20 cellular contexts compared by ENCODE assay signal in genomic region chr10:88129013-88129412, GRCh38.
DNase-seq lines count a peak whose midpoint lies in the region; ATAC-seq, FAIRE-seq and TF ChIP-seq lines count a peak whose summit lies in the region.
"Had no signal": no experiment of that assay in that cellular context is flagged by ENCODE, and none has a peak within 500 bp of the region (broad histone marks: within the 10 kb centered on the region; RNA-seq: fewer than 3 reads in every experiment).

No MANE protein-coding gene starts in this region.

- TF ChIP-seq CTCF in psoas muscle (IDR thresholded peaks at IDR 0.05), result no peak
- TF ChIP-seq CTCF in nephron progenitor cell (IDR thresholded peaks at IDR 0.05), result no peak

- no peaks in the 10 kb centered on the region for H3K4me1 Mint-ChIP-seq in nephron progenitor cell
- peaks cover 0 to 2% (median under 1%) of the 10 kb centered on the region in 4 donors for H3K4me1 Mint-ChIP-seq in naive thymus-derived CD8-positive, alpha-beta T cell
- H3K4me1 Mint-ChIP-seq: H9 had no signal

- H3K9me3 ChIP-seq in psoas muscle, result no peaks in the 10 kb centered on the region
- H3K9me3 ChIP-seq: SK-N-SH had no signal

- no peak for TF ChIP-seq RAD21 in Ishikawa (IDR thresholded peaks at IDR 0.05; ENCODE audit: low read depth)

- H3K36me3 ChIP-seq in psoas muscle (ENCODE audit: insufficient read depth in 1 of 2, low read depth in 1 of 2), result no peaks in the 10 kb centered on the region

- intact Hi-C loops in psoas muscle (cut with DNase I), result no loop called here

- TF ChIP-seq POLR2A in H54 (IDR thresholded peaks at IDR 0.05; ENCODE audit: low read depth, low read length), result no peak

- peak; percentile 6 for FAIRE-seq in H54 (lab: Jason Lieb, UNC)

- TF ChIP-seq EP300 in Ishikawa (IDR thresholded peaks at IDR 0.05; ENCODE audit: borderline replicate concordance), result no peak

- H3K27ac ChIP-seq in psoas muscle, result peak overlapping the region; percentile 26

- H3K4me1 ChIP-seq in psoas muscle, result peaks cover 23% of the 10 kb centered on the region

- peak in 2 of 4 donors; percentile 57 to 62 for ATAC-seq in psoas muscle
- no peak for ATAC-seq in naive thymus-derived CD8-positive, alpha-beta T cell

- WGBS in psoas muscle, 3 donors, result 43 to 82% (median 69%) methylated on average over 2 of the region's 2 CpGs

- H3K36me3 Mint-ChIP-seq in nephron progenitor cell (ENCODE audit: low read depth), result no peaks in the 10 kb centered on the region
- H3K36me3 Mint-ChIP-seq in naive thymus-derived CD8-positive, alpha-beta T cell, result no peaks in the 10 kb centered on the region

- no peak overlapping the region for H3K27ac Mint-ChIP-seq in nephron progenitor cell
- H3K27ac Mint-ChIP-seq in naive thymus-derived CD8-positive, alpha-beta T cell, result peak overlapping the region in 1 of 10 donors; percentile 15
- H3K27ac Mint-ChIP-seq: CD4-positive, alpha-beta T cell; H9 had no signal

- POLR2A ChIA-PET in naive thymus-derived CD8-positive, alpha-beta T cell (lab: Charles Lee), result no interaction called here

- no peak overlapping the region for H3K4me3 Mint-ChIP-seq in nephron progenitor cell
- no peak overlapping the region for H3K4me3 Mint-ChIP-seq in naive thymus-derived CD8-positive, alpha-beta T cell
- H3K4me3 Mint-ChIP-seq: CD4-positive, alpha-beta T cell; H9 had no signal

- no peak overlapping the region for H3K4me3 ChIP-seq in psoas muscle

- in situ Hi-C loops in SK-MEL-5 (cut with HindIII; ENCODE audit: low pct_unique_long_range_greater_than_20kb, low sequenced_read_pairs), result no loop called here

- no peaks in the 10 kb centered on the region for H3K27me3 Mint-ChIP-seq in nephron progenitor cell (ENCODE audit: low read depth, poor library complexity)
- no peaks in the 10 kb centered on the region for H3K27me3 Mint-ChIP-seq in naive thymus-derived CD8-positive, alpha-beta T cell
- H3K27me3 Mint-ChIP-seq: CD4-positive, alpha-beta T cell had no signal

- no peaks in the 10 kb centered on the region for H3K27me3 ChIP-seq in psoas muscle (ENCODE audit: insufficient read depth in 3 of 3, low read length in 2 of 3)

- no peak for DNase-seq in H54 (ENCODE audit: insufficient read length, low spot score)
- DNase-seq in SK-MEL-5 (ENCODE audit: low read depth, low spot score), result peak; percentile 9
- DNase-seq in psoas muscle, result no peak
- no peak for DNase-seq in nephron progenitor cell
- no peak for DNase-seq in naive thymus-derived CD8-positive, alpha-beta T cell
- DNase-seq in NCI-H1417 treated with DMSO at 0.1 percent for 48 hours (lab: John Stamatoyannopoulos, UW), result no peak
- DNase-seq: CD4-positive, alpha-beta T cell; COR-L47; DMS79; H9; KBM-7; NCI-H1417; NCI-H187; NCI-H2107; NCI-H226; NCI-H510A treated with DMSO at 0.1 percent for 48 hours; NCI-H748 treated with DMSO at 0.1 percent for 48 hours; Right ventricle myocardium superior; SK-N-SH had no signal

- no peaks in the 10 kb centered on the region for H3K9me3 Mint-ChIP-seq in nephron progenitor cell
- H3K9me3 Mint-ChIP-seq in naive thymus-derived CD8-positive, alpha-beta T cell, result peaks cover 0 to 2% (median 0%) of the 10 kb centered on the region in 9 donors
- H3K9me3 Mint-ChIP-seq: CD4-positive, alpha-beta T cell; H9 had no signal

TF ChIP-seq in Ishikawa, 13 proteins besides CTCF, POLR2A, EP300 and RAD21:
- TF ChIP-seq CEBPB (IDR thresholded peaks at IDR 0.05) (peak; percentile 89), TCF12 (IDR thresholded peaks at IDR 0.05; ENCODE audit: low read depth) (no peak)
TF ChIP-seq in Ishikawa: peak in this region for 1.
